In the genomic region with DNA sequence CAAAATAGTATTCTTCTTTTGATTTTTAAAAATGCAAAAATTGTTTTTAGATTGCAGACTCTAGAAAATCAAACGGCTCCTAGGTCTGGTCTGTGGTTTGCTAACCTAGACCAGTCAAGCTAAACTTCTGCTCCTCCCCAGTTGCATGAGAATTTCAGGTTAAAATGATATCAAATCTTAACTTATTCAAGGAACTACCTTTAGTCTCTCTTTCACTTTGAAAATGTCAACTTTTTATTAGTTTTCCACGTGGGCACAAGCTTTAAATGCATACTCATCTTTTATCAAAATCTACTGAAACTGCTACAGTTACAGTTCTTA, we compare ENCODE assay signal across 1 cellular context.
TF ChIP-seq lines count a peak whose summit lies in the region.

No MANE protein-coding gene starts in this region.

TF ChIP-seq in K562, 482 proteins besides CTCF, POLR2A, EP300 and RAD21:
- TF ChIP-seq, protein P1, sequence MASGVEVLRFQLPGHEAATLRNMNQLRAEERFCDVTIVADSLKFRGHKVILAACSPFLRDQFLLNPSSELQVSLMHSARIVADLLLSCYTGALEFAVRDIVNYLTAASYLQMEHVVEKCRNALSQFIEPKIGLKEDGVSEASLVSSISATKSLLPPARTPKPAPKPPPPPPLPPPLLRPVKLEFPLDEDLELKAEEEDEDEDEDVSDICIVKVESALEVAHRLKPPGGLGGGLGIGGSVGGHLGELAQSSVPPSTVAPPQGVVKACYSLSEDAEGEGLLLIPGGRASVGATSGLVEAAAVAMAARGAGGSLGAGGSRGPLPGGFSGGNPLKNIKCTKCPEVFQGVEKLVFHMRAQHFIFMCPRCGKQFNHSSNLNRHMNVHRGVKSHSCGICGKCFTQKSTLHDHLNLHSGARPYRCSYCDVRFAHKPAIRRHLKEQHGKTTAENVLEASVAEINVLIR (CRISPR knock-in tag; IDR thresholded peaks at IDR 0.05), result no peak
- peak; percentile 31; the same call in 1 of the 2 replicates for TF ChIP-seq ZNF316 (IDR thresholded peaks at IDR 0.05)
